ENCODE assay signal across 22 cellular contexts in genomic region chr4:55010550-55010949, GRCh38.
DNase-seq lines count a peak whose midpoint lies in the region; FAIRE-seq lines count a peak whose summit lies in the region.
"Had no signal": no experiment of that assay in that cellular context is flagged by ENCODE, and none has a peak within 500 bp of the region (broad histone marks: within the 10 kb centered on the region; RNA-seq: fewer than 3 reads in every experiment).

No MANE protein-coding gene starts in this region.

- no peaks in the 10 kb centered on the region for H3K36me3 Mint-ChIP-seq in activated CD4-positive, alpha-beta T cell treated with anti-CD3 and anti-CD28 coated beads, Interleukin-2, amount 10 ng/mL, durations not matched to agents 7 days and 5 days (ENCODE audit: low read depth)
- H3K36me3 Mint-ChIP-seq: CD14-positive monocyte; CD8-positive, alpha-beta memory T cell had no signal

- no peak overlapping the region for H3K27ac Mint-ChIP-seq in activated CD4-positive, alpha-beta T cell treated with anti-CD3 and anti-CD28 coated beads, Interleukin-2, amount 10 ng/mL, durations not matched to agents 7 days and 5 days
- H3K27ac Mint-ChIP-seq: CD14-positive monocyte; CD4-positive, alpha-beta T cell; CD8-positive, alpha-beta memory T cell; GM23338; H9 had no signal

- no peaks in the 10 kb centered on the region for H3K4me1 Mint-ChIP-seq in activated CD4-positive, alpha-beta T cell treated with anti-CD3 and anti-CD28 coated beads, Interleukin-2, amount 10 ng/mL, durations not matched to agents 7 days and 5 days
- H3K4me1 Mint-ChIP-seq: CD14-positive monocyte; CD8-positive, alpha-beta memory T cell had no signal

- CTCF ChIA-PET in activated CD4-positive, alpha-beta T cell treated with anti-CD3 and anti-CD28 coated beads, Interleukin-2, amount 10 ng/mL, durations not matched to agents 7 days and 5 days (lab: Charles Lee) = no interaction called here

- H3K9me3 Mint-ChIP-seq in activated CD4-positive, alpha-beta T cell treated with anti-CD3 and anti-CD28 coated beads, Interleukin-2, amount 10 ng/mL, durations not matched to agents 7 days and 5 days = no peaks in the 10 kb centered on the region
- H3K9me3 Mint-ChIP-seq: CD4-positive, alpha-beta T cell; GM23338; H9 had no signal

- H3K4me3 Mint-ChIP-seq in activated CD4-positive, alpha-beta T cell treated with anti-CD3 and anti-CD28 coated beads, Interleukin-2, amount 10 ng/mL, durations not matched to agents 7 days and 5 days = no peak overlapping the region
- H3K4me3 Mint-ChIP-seq: CD14-positive monocyte; CD4-positive, alpha-beta T cell; CD8-positive, alpha-beta memory T cell; GM23338; H9 had no signal

- POLR2A ChIA-PET in activated CD4-positive, alpha-beta T cell treated with anti-CD3 and anti-CD28 coated beads, Interleukin-2, amount 10 ng/mL, durations not matched to agents 7 days and 5 days (lab: Charles Lee) = no interaction called here

- no peaks in the 10 kb centered on the region for H3K27me3 Mint-ChIP-seq in activated CD4-positive, alpha-beta T cell treated with anti-CD3 and anti-CD28 coated beads, Interleukin-2, amount 10 ng/mL, durations not matched to agents 7 days and 5 days
- H3K27me3 Mint-ChIP-seq: CD8-positive, alpha-beta memory T cell had no signal

- DNase-seq in frontal cortex (ENCODE audit: low spot score in 2 of 2) = no peak
- no peak for DNase-seq in activated CD4-positive, alpha-beta T cell treated with anti-CD3 and anti-CD28 coated beads, Interleukin-2, amount 10 ng/mL, durations not matched to agents 7 days and 5 days
- no peak for DNase-seq in stimulated activated naive CD4-positive, alpha-beta T cell treated with Interleukin-2 at 50 U/mL for 16 hours (lab: John Stamatoyannopoulos, UW)
- no peak for DNase-seq in NCI-H1436 treated with DMSO at 0.1 percent for 48 hours (lab: John Stamatoyannopoulos, UW)
- DNase-seq: ACHN; AML-193; BE2C; CD4-positive, alpha-beta T cell; CD8-positive, alpha-beta memory T cell; DMS 273 treated with DMSO at 0.1 percent for 48 hours; DMS79; EL; GF-D8; H9 had no signal

- FAIRE-seq in A204.1 (lab: Jason Lieb, UNC) = peak; percentile 39
- peak; percentile 57 for FAIRE-seq in TTC549 (lab: Jason Lieb, UNC)
- FAIRE-seq in frontal cortex (lab: Jason Lieb, UNC) = peak; percentile 61
- FAIRE-seq: A549, D721Med, GM12891, GM18507 had no signal
